1 cellular context compared by ENCODE assay signal in the genomic region with DNA sequence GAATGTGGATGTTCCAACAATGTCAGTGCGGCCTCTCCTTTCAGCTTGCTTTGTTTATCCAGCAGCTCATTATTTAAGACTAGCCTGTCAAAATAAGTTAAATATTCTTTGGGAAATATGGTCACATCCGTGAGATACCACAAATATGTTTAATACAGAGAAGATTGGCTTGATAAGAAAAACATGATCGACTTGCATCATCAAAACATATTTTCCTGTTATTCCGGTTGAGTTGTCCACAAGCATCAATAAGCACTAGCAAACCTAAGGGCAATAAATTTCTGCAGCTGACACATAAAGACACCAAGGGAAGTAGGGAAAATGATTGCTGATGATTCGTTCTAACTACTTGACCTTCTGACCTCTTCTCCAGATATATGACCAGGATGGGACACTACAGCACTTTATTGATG.
TF ChIP-seq lines count a peak whose summit lies in the region.

No MANE protein-coding gene starts in this region.

TF ChIP-seq in HEK293, 187 proteins besides CTCF, POLR2A, EP300 and RAD21 (continued from another document and continues in another):
- no peak for TF ChIP-seq ZBTB49 (tag by site-specific recombination; IDR thresholded peaks at IDR 0.05; ENCODE audit: low read depth)
- peak; percentile 53 for TF ChIP-seq KLF10 (tag by site-specific recombination; IDR thresholded peaks at IDR 0.05)
- TF ChIP-seq ZNF214 (tag by site-specific recombination; IDR thresholded peaks at IDR 0.05; ENCODE audit: borderline replicate concordance) = no peak
- 0 out of 2 replicates have a peak, but pooled peaks have one; percentile 35 for TF ChIP-seq GFI1B (tag by site-specific recombination; IDR thresholded peaks at IDR 0.05)
- TF ChIP-seq, protein P1, sequence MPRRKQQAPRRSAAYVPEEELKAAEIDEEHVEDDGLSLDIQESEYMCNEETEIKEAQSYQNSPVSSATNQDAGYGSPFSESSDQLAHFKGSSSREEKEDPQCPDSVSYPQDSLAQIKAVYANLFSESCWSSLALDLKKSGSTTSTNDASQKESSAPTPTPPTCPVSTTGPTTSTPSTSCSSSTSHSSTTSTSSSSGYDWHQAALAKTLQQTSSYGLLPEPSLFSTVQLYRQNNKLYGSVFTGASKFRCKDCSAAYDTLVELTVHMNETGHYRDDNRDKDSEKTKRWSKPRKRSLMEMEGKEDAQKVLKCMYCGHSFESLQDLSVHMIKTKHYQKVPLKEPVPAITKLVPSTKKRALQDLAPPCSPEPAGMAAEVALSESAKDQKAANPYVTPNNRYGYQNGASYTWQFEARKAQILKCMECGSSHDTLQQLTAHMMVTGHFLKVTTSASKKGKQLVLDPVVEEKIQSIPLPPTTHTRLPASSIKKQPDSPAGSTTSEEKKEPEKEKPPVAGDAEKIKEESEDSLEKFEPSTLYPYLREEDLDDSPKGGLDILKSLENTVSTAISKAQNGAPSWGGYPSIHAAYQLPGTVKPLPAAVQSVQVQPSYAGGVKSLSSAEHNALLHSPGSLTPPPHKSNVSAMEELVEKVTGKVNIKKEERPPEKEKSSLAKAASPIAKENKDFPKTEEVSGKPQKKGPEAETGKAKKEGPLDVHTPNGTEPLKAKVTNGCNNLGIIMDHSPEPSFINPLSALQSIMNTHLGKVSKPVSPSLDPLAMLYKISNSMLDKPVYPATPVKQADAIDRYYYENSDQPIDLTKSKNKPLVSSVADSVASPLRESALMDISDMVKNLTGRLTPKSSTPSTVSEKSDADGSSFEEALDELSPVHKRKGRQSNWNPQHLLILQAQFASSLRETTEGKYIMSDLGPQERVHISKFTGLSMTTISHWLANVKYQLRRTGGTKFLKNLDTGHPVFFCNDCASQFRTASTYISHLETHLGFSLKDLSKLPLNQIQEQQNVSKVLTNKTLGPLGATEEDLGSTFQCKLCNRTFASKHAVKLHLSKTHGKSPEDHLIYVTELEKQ (tag by site-specific recombination; IDR thresholded peaks at IDR 0.05; ENCODE audit: borderline replicate concordance) = no peak
- no peak for TF ChIP-seq ZNF654 (tag by site-specific recombination; IDR thresholded peaks at IDR 0.05; ENCODE audit: low read depth)
- TF ChIP-seq ZNF629 (tag by site-specific recombination; IDR thresholded peaks at IDR 0.05) = peak; percentile 69
- no peak for TF ChIP-seq ZNF549 (tag by site-specific recombination; IDR thresholded peaks at IDR 0.05)
- no peak for TF ChIP-seq ZNF2 (tag by site-specific recombination; IDR thresholded peaks at IDR 0.05)
- TF ChIP-seq ZNF837 (tag by site-specific recombination; IDR thresholded peaks at IDR 0.05) = no peak
- TF ChIP-seq ZNF26 (tag by site-specific recombination; IDR thresholded peaks at IDR 0.05) = no peak
- no peak for TF ChIP-seq ZNF175 (tag by site-specific recombination; IDR thresholded peaks at IDR 0.05)
- TF ChIP-seq ZBTB17 (tag by site-specific recombination; IDR thresholded peaks at IDR 0.05) = peak; percentile 35
- no peak for TF ChIP-seq ZNF416 (tag by site-specific recombination; IDR thresholded peaks at IDR 0.05)
- no peak for TF ChIP-seq ZSCAN18 (tag by site-specific recombination; IDR thresholded peaks at IDR 0.05)
- no peak for TF ChIP-seq KLF9 (tag by site-specific recombination; IDR thresholded peaks at IDR 0.05; ENCODE audit: low read depth)
- no peak for TF ChIP-seq ZFP37 (tag by site-specific recombination; IDR thresholded peaks at IDR 0.05)
- TF ChIP-seq ZNF623 (tag by site-specific recombination; IDR thresholded peaks at IDR 0.05) = no peak
- no peak for TF ChIP-seq HOXA7 (CRISPR knock-in tag; IDR thresholded peaks at IDR 0.05; ENCODE audit: borderline replicate concordance)
- TF ChIP-seq ZIC2 (tag by site-specific recombination; IDR thresholded peaks at IDR 0.05) = no peak
- TF ChIP-seq, protein P2, sequence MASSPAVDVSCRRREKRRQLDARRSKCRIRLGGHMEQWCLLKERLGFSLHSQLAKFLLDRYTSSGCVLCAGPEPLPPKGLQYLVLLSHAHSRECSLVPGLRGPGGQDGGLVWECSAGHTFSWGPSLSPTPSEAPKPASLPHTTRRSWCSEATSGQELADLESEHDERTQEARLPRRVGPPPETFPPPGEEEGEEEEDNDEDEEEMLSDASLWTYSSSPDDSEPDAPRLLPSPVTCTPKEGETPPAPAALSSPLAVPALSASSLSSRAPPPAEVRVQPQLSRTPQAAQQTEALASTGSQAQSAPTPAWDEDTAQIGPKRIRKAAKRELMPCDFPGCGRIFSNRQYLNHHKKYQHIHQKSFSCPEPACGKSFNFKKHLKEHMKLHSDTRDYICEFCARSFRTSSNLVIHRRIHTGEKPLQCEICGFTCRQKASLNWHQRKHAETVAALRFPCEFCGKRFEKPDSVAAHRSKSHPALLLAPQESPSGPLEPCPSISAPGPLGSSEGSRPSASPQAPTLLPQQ (tag by site-specific recombination; IDR thresholded peaks at IDR 0.05) = no peak
- TF ChIP-seq, protein P3, sequence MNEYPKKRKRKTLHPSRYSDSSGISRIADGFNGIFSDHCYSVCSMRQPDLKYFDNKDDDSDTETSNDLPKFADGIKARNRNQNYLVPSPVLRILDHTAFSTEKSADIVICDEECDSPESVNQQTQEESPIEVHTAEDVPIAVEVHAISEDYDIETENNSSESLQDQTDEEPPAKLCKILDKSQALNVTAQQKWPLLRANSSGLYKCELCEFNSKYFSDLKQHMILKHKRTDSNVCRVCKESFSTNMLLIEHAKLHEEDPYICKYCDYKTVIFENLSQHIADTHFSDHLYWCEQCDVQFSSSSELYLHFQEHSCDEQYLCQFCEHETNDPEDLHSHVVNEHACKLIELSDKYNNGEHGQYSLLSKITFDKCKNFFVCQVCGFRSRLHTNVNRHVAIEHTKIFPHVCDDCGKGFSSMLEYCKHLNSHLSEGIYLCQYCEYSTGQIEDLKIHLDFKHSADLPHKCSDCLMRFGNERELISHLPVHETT (tag by site-specific recombination; IDR thresholded peaks at IDR 0.05) = peak; percentile 68; the same call in 1 of the 2 replicates
- peak; percentile 68 for TF ChIP-seq IKZF3 (tag by site-specific recombination; IDR thresholded peaks at IDR 0.05)
- TF ChIP-seq ZSCAN16 (tag by site-specific recombination; IDR thresholded peaks at IDR 0.05) = no peak
- TF ChIP-seq ZNF433 (tag by site-specific recombination; IDR thresholded peaks at IDR 0.05; ENCODE audit: low read depth) = no peak
- TF ChIP-seq ZNF677 (tag by site-specific recombination; IDR thresholded peaks at IDR 0.05) = no peak
- no peak for TF ChIP-seq ZNF701 (tag by site-specific recombination; IDR thresholded peaks at IDR 0.05)
- TF ChIP-seq REST (tag by site-specific recombination; IDR thresholded peaks at IDR 0.05) = no peak
- TF ChIP-seq ZFHX2 (tag by site-specific recombination; conservative IDR thresholded peaks at IDR 0.05) = no peak
- TF ChIP-seq ZNF488 (tag by site-specific recombination; IDR thresholded peaks at IDR 0.05) = no peak
- no peak for TF ChIP-seq EGR2 (tag by site-specific recombination; IDR thresholded peaks at IDR 0.05; ENCODE audit: low read depth)
- no peak for TF ChIP-seq YY1 (tag by site-specific recombination; IDR thresholded peaks at IDR 0.05)
- TF ChIP-seq PRDM6 (tag by site-specific recombination; IDR thresholded peaks at IDR 0.05) = peak; percentile 76
- TF ChIP-seq HIC1 (tag by site-specific recombination; IDR thresholded peaks at IDR 0.05) = no peak; the same call in 1 of the 2 replicates
- no peak for TF ChIP-seq ZNF600 (tag by site-specific recombination; IDR thresholded peaks at IDR 0.05)
- TF ChIP-seq MEIS1 (CRISPR knock-in tag; IDR thresholded peaks at IDR 0.05; ENCODE audit: borderline replicate concordance) = peak; percentile 74; the same call in 1 of the 2 replicates
- TF ChIP-seq ZNF157 (tag by site-specific recombination; IDR thresholded peaks at IDR 0.05) = no peak
- no peak for TF ChIP-seq ZNF658 (tag by site-specific recombination; IDR thresholded peaks at IDR 0.05)
